ENCODE assay signal across 1 cellular context in genomic region chr7:95552010-95552926, GRCh38. TPM values are rescaled to one million over a fixed set of nuclear protein-coding genes. Genes with fewer than 3 reads are reported as not detected.
"Had no signal": no experiment of that assay in that cellular context is flagged by ENCODE, and none has a peak within 500 bp of the region (broad histone marks: within the 10 kb centered on the region; RNA-seq: fewer than 3 reads in every experiment).

No MANE protein-coding gene starts in this region.

RNA-seq across cellular contexts. Expression of gene PDK4, which starts 44.0 kb away (rescaled TPM):
- polyA plus RNA-seq: mammary epithelial cell had no signal
